ENCODE assay signal across 8 cellular contexts in genomic region chr7:128841961-128842673, GRCh38. TPM values are rescaled to one million over a fixed set of nuclear protein-coding genes. Genes with fewer than 3 reads are reported as not detected.
DNase-seq lines count a peak whose midpoint lies in the region; ATAC-seq and TF ChIP-seq lines count a peak whose summit lies in the region.

No MANE protein-coding gene starts in this region.

- WGBS in heart left ventricle, 4 donors: 63 to 69% (median 64%) methylated on average over 25 to 35 of the region's 35 CpGs
- 45 to 55% (median 49%) methylated on average over 23 to 35 of the region's 35 CpGs for WGBS in spleen, 5 donors

- H3K27me3 ChIP-seq in PC-3 (ENCODE audit: low read length): no peaks in the 10 kb centered on the region
- no peaks in the 10 kb centered on the region for H3K27me3 ChIP-seq in heart left ventricle
- H3K27me3 ChIP-seq in spleen (replicated peaks in 1 of 7): no peaks in the 10 kb centered on the region

- POLR2A ChIA-PET in PC-3 (lab: Charles Lee; ENCODE audit: unreplicated experiment): no interaction called here

- no peak overlapping the region for H2AFZ ChIP-seq in PC-3 (ENCODE audit: low read length)

- no peaks in the 10 kb centered on the region for H3K4me1 ChIP-seq in PC-3 (ENCODE audit: insufficient read depth, low read length)
- H3K4me1 ChIP-seq in heart left ventricle: peaks cover 0 to 29% (median 0%) of the 10 kb centered on the region in 12 donors
- peaks cover 0 to 7% (median 2%) of the 10 kb centered on the region in 6 donors for H3K4me1 ChIP-seq in spleen

- ATAC-seq in PC-3 (peak; percentile 38; the same call in 1 of the 2 replicates), heart left ventricle (peak in 3 of 4 donors; percentile 15 to 27 (median 20)), HG03025 (IDR thresholded peaks at IDR 0.05; ENCODE audit: low FRiP score, unreplicated experiment) (no peak), GM21576 (IDR thresholded peaks at IDR 0.05; ENCODE audit: unreplicated experiment) (no peak)

- no peaks in the 10 kb centered on the region for H3K9me2 ChIP-seq in PC-3 (replicated peaks; ENCODE audit: low read length)

- no peaks in the 10 kb centered on the region for H3K79me2 ChIP-seq in PC-3 (ENCODE audit: low read length)

- no peak overlapping the region for H3K9ac ChIP-seq in PC-3 (ENCODE audit: low read length)

- H3K36me3 ChIP-seq in PC-3 (ENCODE audit: low read depth, low read length) (peaks cover 23% of the 10 kb centered on the region), heart left ventricle (peaks cover 0 to 100% (median 96%) of the 10 kb centered on the region in 9 donors), spleen (no peaks in the 10 kb centered on the region)

- no TSS peak for BruUV-seq in PC-3 (replicated peaks; lab: Mats Ljungman, UMichigan)

- TF ChIP-seq CTCF in PC-3 (conservative IDR thresholded peaks at IDR 0.05; ENCODE audit: low read depth, low read length) (peak; percentile 75), heart left ventricle (IDR thresholded peaks at IDR 0.05) (peak; percentile 65 to 84 (median 74)), spleen (IDR thresholded peaks at IDR 0.05 in 8 of 11, conservative IDR thresholded peaks at IDR 0.05 in 3 of 11) (peak; percentile 24 to 89 (median 67))

- H4K20me1 ChIP-seq in PC-3 (ENCODE audit: low read length): no peaks in the 10 kb centered on the region

- H3K27ac ChIP-seq in PC-3 (ENCODE audit: low read length) (no peak overlapping the region), heart left ventricle (peak overlapping the region in 4 of 12 donors; percentile 4 to 98 (median 32)), spleen (no peak overlapping the region)

- no peaks in the 10 kb centered on the region for H3K9me3 ChIP-seq in PC-3 (ENCODE audit: low read length)
- no peaks in the 10 kb centered on the region for H3K9me3 ChIP-seq in heart left ventricle
- no peaks in the 10 kb centered on the region for H3K9me3 ChIP-seq in spleen

- TF ChIP-seq POLR2A in heart left ventricle (IDR thresholded peaks at IDR 0.05): no peak
- no peak for TF ChIP-seq POLR2A in spleen (IDR thresholded peaks at IDR 0.05)

- no peaks in the 10 kb centered on the region for H3F3A ChIP-seq in PC-3 (ENCODE audit: low read length, unreplicated experiment)

- no peak overlapping the region for H3K4me2 ChIP-seq in PC-3 (ENCODE audit: low read length)

- CTCF ChIA-PET in PC-3 (lab: Charles Lee): interaction anchor here (0.6 to 1.2 kb wide), 2 partner anchors 15 to 55 kb away, joined by 4 to 5 read pairs; no protein-coding TSS in a partner anchor

- DNase-seq in DMS 273 (lab: John Stamatoyannopoulos, UW; ENCODE audit: unreplicated experiment) (peak; percentile 84), DMS 273 treated with DMSO at 0.1 percent for 48 hours (lab: John Stamatoyannopoulos, UW) (no peak), PC-3 (peak; percentile 33), heart left ventricle (peak in 2 of 5 donors; percentile 59 to 78), spleen (no peak)
- DNase-seq in activated effector memory CD4-positive, alpha-beta T cell treated with Interleukin-2 at 50 U/mL for 16 hours: peak; percentile 34

- no peak overlapping the region for H3K4me3 ChIP-seq in PC-3 (ENCODE audit: low read length)
- no peak overlapping the region for H3K4me3 ChIP-seq in heart left ventricle
- no peak overlapping the region for H3K4me3 ChIP-seq in spleen

- intact Hi-C loops in PC-3 (cut with micrococcal nuclease) (no loop called here), heart left ventricle (cut with DNase I) (no loop called here), spleen (cut with DNase I; ENCODE audit: low total_unique reads) (no loop called here)

RNA-seq across cellular contexts. Expression of gene FLNC, which starts 11.9 kb away (rescaled TPM):
- total RNA-seq in PC-3 (2014; rRNA removed) (88.7 and 121 TPM in 2 replicates), heart left ventricle (1,000 to 10,000 TPM in 6 of 9 donors, 100 to 1,000 TPM in 3; 721 to 3,687 (median 1,170) TPM), spleen (1 to 10 TPM in 2 of 7 donors, under 1 TPM in 5; 0.21 to 1.8 (median 0.42) TPM)
- polyA plus RNA-seq in heart left ventricle (1,000 to 10,000 TPM in 1 of 2 donors, 100 to 1,000 TPM in 1; 399 to 1,654 TPM), spleen (1 to 10 TPM in 1 of 3 donors, under 1 TPM in 2; 0.42 to 1.7 (median 0.93) TPM)

RNA-seq across cellular contexts. Expression of gene ATP6V1F, which starts 20.5 kb away (rescaled TPM):
- 129 and 131 TPM in 2 replicates for total RNA-seq in PC-3 (2014; rRNA removed)
- 100 to 1,000 TPM in 7 of 9 donors, 10 to 100 TPM in 2; 91.6 to 165 (median 121) TPM for total RNA-seq in heart left ventricle
- polyA plus RNA-seq in heart left ventricle: 100 to 1,000 TPM; 137 to 198 TPM
- total RNA-seq in spleen: 10 to 100 TPM; 78.3 to 95.5 (median 84.5) TPM
- 100 to 1,000 TPM; 205 to 285 (median 262) TPM for polyA plus RNA-seq in spleen

RNA-seq across cellular contexts. Expression of gene CCDC136, which starts 50.3 kb away (rescaled TPM):
- total RNA-seq in PC-3 (2014; rRNA removed) (9.8 and 10.5 TPM in 2 replicates), heart left ventricle (10 to 100 TPM in 6 of 9 donors, 1 to 10 TPM in 3; 6.4 to 22.8 (median 10.4) TPM), spleen (1 to 10 TPM; 4.0 to 9.8 (median 5.5) TPM)
- polyA plus RNA-seq in heart left ventricle (10 to 100 TPM in 1 of 2 donors, 1 to 10 TPM in 1; 9.0 to 13.9 TPM), spleen (1 to 10 TPM in 2 of 3 donors, under 1 TPM in 1; 0.77 to 2.2 (median 1.7) TPM)

Comparison
In these comparisons a context has a peak if more than half of its experiments do, and no peak if none do; other contexts are left out.
1. DNase-seq: peak in DMS 273 (single experiment), PC-3 (single experiment) and activated effector memory CD4-positive, alpha-beta T cell treated with Interleukin-2 at 50 U/mL for 16 hours (single experiment); none in DMS 273 treated with DMSO at 0.1 percent for 48 hours (single experiment) and spleen (single experiment).
2. ATAC-seq: peak in PC-3 (single experiment) and heart left ventricle (3 of 4); none in HG03025 (single experiment) and GM21576 (single experiment).
3. RNA of gene FLNC, which starts 11.9 kb away (total RNA-seq): 721 to 3,687 TPM in heart left ventricle and 88.7 to 121 TPM in PC-3; 0.21 to 1.8 TPM in spleen; every median in the first group is over 10 times any median in the second.
4. Peak in every context shown above with its lines, with median percentiles within 50 percentile points of each other: CTCF ChIP-seq.